8 cellular contexts compared by ENCODE assay signal in genomic region chr2:138501427-138502252, GRCh38. TPM values are rescaled to one million over a fixed set of nuclear protein-coding genes. Genes with fewer than 3 reads are reported as not detected.
DNase-seq lines count a peak whose midpoint lies in the region; ATAC-seq lines count a peak whose summit lies in the region.

Gene SPOPL (plus strand): TSS chr2:138501770. CDS start chr2:138550217, 48,447 bp downstream.

- H3K4me1 ChIP-seq in CD4-positive, alpha-beta memory T cell (ENCODE audit: insufficient read depth, low read length), result peaks cover 40% of the 10 kb centered on the region
- H3K4me1 ChIP-seq in ectodermal cell (ENCODE audit: control insufficient read depth, insufficient read depth, low read length), result peaks cover 7% of the 10 kb centered on the region

- intact Hi-C loops in CD4-positive, alpha-beta memory T cell (cut with micrococcal nuclease), result loop anchor here (1.0 kb wide), 1 partner anchor 9 kb away; no protein-coding TSS in a partner anchor

- H3K27me3 ChIP-seq in CD4-positive, alpha-beta memory T cell (ENCODE audit: insufficient read depth, low read length), result no peaks in the 10 kb centered on the region
- H3K27me3 ChIP-seq in ectodermal cell (ENCODE audit: control insufficient read depth, insufficient read depth, low read length, poor library complexity, severe bottlenecking), result no peaks in the 10 kb centered on the region

- peaks cover 31 to 43% (median 37%) of the 10 kb centered on the region in 4 donors for H3K4me1 Mint-ChIP-seq in CD4-positive, alpha-beta memory T cell
- peaks cover 30% of the 10 kb centered on the region for H3K4me1 Mint-ChIP-seq in activated CD8-positive, alpha-beta T cell treated with anti-CD3 and anti-CD28 coated beads, Interleukin-2, amount 10 ng/mL, durations not matched to agents 7 days and 5 days (ENCODE audit: low read depth)

- no peaks in the 10 kb centered on the region for H3K9me3 ChIP-seq in CD4-positive, alpha-beta memory T cell (ENCODE audit: control insufficient read depth in 1 of 2, low read length in 2 of 2)
- no peaks in the 10 kb centered on the region for H3K9me3 ChIP-seq in ectodermal cell (ENCODE audit: control insufficient read depth, low read length)

- peak; percentile 85 for ATAC-seq in GM19397 (IDR thresholded peaks at IDR 0.05; ENCODE audit: unreplicated experiment)
- peak; percentile 54 for ATAC-seq in HG03565 (IDR thresholded peaks at IDR 0.05; ENCODE audit: unreplicated experiment)
- peak; percentile 93 for ATAC-seq in activated CD8-positive, alpha-beta T cell treated with anti-CD3 and anti-CD28 coated beads, Interleukin-2, amount 10 ng/mL, durations not matched to agents 7 days and 5 days

- peak within 1 kb of the TSS; percentile 89 to 96 (median 95) for H3K27ac Mint-ChIP-seq in CD4-positive, alpha-beta memory T cell
- H3K27ac Mint-ChIP-seq in activated CD8-positive, alpha-beta T cell treated with anti-CD3 and anti-CD28 coated beads, Interleukin-2, amount 10 ng/mL, durations not matched to agents 7 days and 5 days, result peak within 1 kb of the TSS; percentile 94

- peaks cover 0 to 5% of the 10 kb centered on the region in 2 donors for H3K36me3 Mint-ChIP-seq in CD4-positive, alpha-beta memory T cell
- H3K36me3 Mint-ChIP-seq in activated CD8-positive, alpha-beta T cell treated with anti-CD3 and anti-CD28 coated beads, Interleukin-2, amount 10 ng/mL, durations not matched to agents 7 days and 5 days (ENCODE audit: low read depth), result peaks cover 9% of the 10 kb centered on the region

- CTCF ChIA-PET in CD4-positive, alpha-beta memory T cell (lab: Charles Lee; ENCODE audit: partially characterized antibody), result interaction anchor here (1.4 kb wide), 1 partner anchor 19 kb away, joined by 3 read pairs; no protein-coding TSS in a partner anchor
- CTCF ChIA-PET in activated CD8-positive, alpha-beta T cell treated with anti-CD3 and anti-CD28 coated beads, Interleukin-2, amount 10 ng/mL, durations not matched to agents 7 days and 5 days (lab: Charles Lee), result no interaction called here

- WGBS in ectodermal cell, 2 experiments, result 1% methylated on average over 86 of the region's 86 CpGs

- peak within 1 kb of the TSS; percentile 52 for H3K27ac ChIP-seq in CD4-positive, alpha-beta memory T cell (ENCODE audit: low read depth, low read length)
- peak within 1 kb of the TSS; percentile 78 for H3K27ac ChIP-seq in ectodermal cell (ENCODE audit: insufficient read depth, low read depth, low read length, poor library complexity, severe bottlenecking)

- H3K9me3 Mint-ChIP-seq in CD4-positive, alpha-beta memory T cell, result no peaks in the 10 kb centered on the region
- no peaks in the 10 kb centered on the region for H3K9me3 Mint-ChIP-seq in activated CD8-positive, alpha-beta T cell treated with anti-CD3 and anti-CD28 coated beads, Interleukin-2, amount 10 ng/mL, durations not matched to agents 7 days and 5 days (ENCODE audit: insufficient read depth)

- H3K4me3 ChIP-seq in CD4-positive, alpha-beta memory T cell (ENCODE audit: low read length in 2 of 2), result peak within 1 kb of the TSS; percentile 50 to 64
- peak within 1 kb of the TSS; percentile 75 for H3K4me3 ChIP-seq in ectodermal cell (ENCODE audit: insufficient read depth, low read depth, low read length)

- peak within 1 kb of the TSS; percentile 96 to 100 (median 98) for H3K4me3 Mint-ChIP-seq in CD4-positive, alpha-beta memory T cell
- peak within 1 kb of the TSS; percentile 99 for H3K4me3 Mint-ChIP-seq in activated CD8-positive, alpha-beta T cell treated with anti-CD3 and anti-CD28 coated beads, Interleukin-2, amount 10 ng/mL, durations not matched to agents 7 days and 5 days

- DNase-seq in CD4-positive, alpha-beta memory T cell, result peak; percentile 80 to 84 (median 83)
- peak; percentile 93 for DNase-seq in NCI-H82 (lab: John Stamatoyannopoulos, UW)
- peak; percentile 84 for DNase-seq in activated CD8-positive, alpha-beta T cell treated with anti-CD3 and anti-CD28 coated beads, Interleukin-2, amount 10 ng/mL, durations not matched to agents 7 days and 5 days
- DNase-seq in lung microvascular endothelial cell (ENCODE audit: low read depth in 2 of 2), result peak; percentile 89 to 92
- peak; percentile 72 to 74 (median 73) for DNase-seq in stimulated activated CD4-positive, alpha-beta T cell treated with anti-CD3 and anti-CD28 coated beads, TNF-alpha, amount 100 ng/mL, for 48 hours (ENCODE audit: low read depth in 3 of 3)

- no peaks in the 10 kb centered on the region for H3K36me3 ChIP-seq in CD4-positive, alpha-beta memory T cell (ENCODE audit: insufficient read depth, low read length)
- H3K36me3 ChIP-seq in ectodermal cell (ENCODE audit: control insufficient read depth, insufficient read depth, low read length), result no peaks in the 10 kb centered on the region

- H3K27me3 Mint-ChIP-seq in CD4-positive, alpha-beta memory T cell, result no peaks in the 10 kb centered on the region
- no peaks in the 10 kb centered on the region for H3K27me3 Mint-ChIP-seq in activated CD8-positive, alpha-beta T cell treated with anti-CD3 and anti-CD28 coated beads, Interleukin-2, amount 10 ng/mL, durations not matched to agents 7 days and 5 days (ENCODE audit: low read depth)

- POLR2A ChIA-PET in CD4-positive, alpha-beta memory T cell (lab: Charles Lee; ENCODE audit: partially characterized antibody), result no interaction called here
- POLR2A ChIA-PET in activated CD8-positive, alpha-beta T cell treated with anti-CD3 and anti-CD28 coated beads, Interleukin-2, amount 10 ng/mL, durations not matched to agents 7 days and 5 days (lab: Charles Lee), result no interaction called here

RNA-seq across cellular contexts. Expression of gene SPOPL, which starts in this region (rescaled TPM):
- total RNA-seq in CD4-positive, alpha-beta memory T cell, result 10 to 100 TPM; 18.6 TPM
- 1 to 10 TPM in 1 of 2 donors, under 1 TPM in 1; 0.71 to 2.1 TPM for polyA plus RNA-seq in CD4-positive, alpha-beta memory T cell
- 10 to 100 TPM; 13.0 to 15.6 TPM for total RNA-seq in activated CD8-positive, alpha-beta T cell treated with anti-CD3 and anti-CD28 coated beads, Interleukin-2, amount 10 ng/mL, durations not matched to agents 7 days and 5 days
- 10.4 TPM for polyA plus RNA-seq in ectodermal cell (2013, experiment 1 of 4)
- polyA plus RNA-seq in ectodermal cell (2013, experiment 2 of 4), result 12.3 TPM
- polyA plus RNA-seq in ectodermal cell (2013, experiment 3 of 4), result 8.7 TPM
- 9.8 TPM for polyA plus RNA-seq in ectodermal cell (2013, experiment 4 of 4)
- 9.2 and 11.7 TPM in 2 replicates for total RNA-seq in lung microvascular endothelial cell

Comparison
In these comparisons a context has a peak if more than half of its experiments do, and no peak if none do; other contexts are left out.
1. Peak in every context shown above with its lines: DNase-seq, ATAC-seq, H3K4me3 ChIP-seq and H3K27ac ChIP-seq.